Comparison of ENCODE assay signal across 8 cellular contexts in genomic region chr1:19450811-19451564, GRCh38. TPM values are rescaled to one million over a fixed set of nuclear protein-coding genes. Genes with fewer than 3 reads are reported as not detected.
DNase-seq lines count a peak whose midpoint lies in the region; ATAC-seq and TF ChIP-seq lines count a peak whose summit lies in the region.

No MANE protein-coding gene starts in this region.

- H3K4me3 ChIP-seq in SJSA1, result no peak overlapping the region
- no peak overlapping the region for H3K4me3 ChIP-seq in fibroblast of mammary gland (ENCODE audit: control insufficient read depth, low read depth, low read length)

- TF ChIP-seq CTCF in fibroblast of mammary gland (conservative IDR thresholded peaks at IDR 0.05; ENCODE audit: control insufficient read depth, insufficient read depth, low read depth, low read length), result no peak

- H3K27me3 ChIP-seq in SJSA1 (replicated peaks), result no peaks in the 10 kb centered on the region

- H3K36me3 ChIP-seq in SJSA1, result peaks cover 23% of the 10 kb centered on the region

- H3K27ac ChIP-seq in SJSA1, result no peak overlapping the region

- no peak for ATAC-seq in HG02610 (IDR thresholded peaks at IDR 0.05; ENCODE audit: unreplicated experiment)
- no peak for ATAC-seq in HG03159 (IDR thresholded peaks at IDR 0.05; ENCODE audit: unreplicated experiment)

- DNase-seq in DMS 273 (lab: John Stamatoyannopoulos, UW; ENCODE audit: unreplicated experiment), result peak; percentile 87
- DNase-seq in SJSA1 (ENCODE audit: low read depth in 1 of 2, low spot score in 2 of 2), result peak; percentile 67 to 85
- DNase-seq in fibroblast of mammary gland (ENCODE audit: low read depth), result peak; percentile 97
- DNase-seq in renal cortical epithelial cell (ENCODE audit: low read depth), result peak; percentile 83
- no peak for DNase-seq in stimulated activated naive CD4-positive, alpha-beta T cell (lab: John Stamatoyannopoulos, UW)
- DNase-seq in stimulated activated naive CD4-positive, alpha-beta T cell treated with Interleukin-2 at 50 U/mL for 16 hours (lab: John Stamatoyannopoulos, UW), result no peak

- H3K9me3 ChIP-seq in SJSA1 (replicated peaks), result no peaks in the 10 kb centered on the region

- peaks cover 81% of the 10 kb centered on the region for H3K4me1 ChIP-seq in SJSA1 (replicated peaks)

RNA-seq across cellular contexts. Expression of gene CAPZB, which starts 34.4 kb away (rescaled TPM):
- total RNA-seq in SJSA1 (2014; rRNA removed; shearing (Covaris generic)), result 143 and 225 TPM in 2 replicates
- total RNA-seq in renal cortical epithelial cell, result 114 and 151 TPM in 2 replicates

Comparison
In these comparisons a context has a peak if more than half of its experiments do, and no peak if none do; other contexts are left out.
1. DNase-seq: peak in DMS 273 (single experiment), SJSA1 (2 of 2), fibroblast of mammary gland (single experiment) and renal cortical epithelial cell (single experiment); none in stimulated activated naive CD4-positive, alpha-beta T cell (0 of 6) and stimulated activated naive CD4-positive, alpha-beta T cell treated with Interleukin-2 at 50 U/mL for 16 hours (single experiment).